In the genomic region with DNA sequence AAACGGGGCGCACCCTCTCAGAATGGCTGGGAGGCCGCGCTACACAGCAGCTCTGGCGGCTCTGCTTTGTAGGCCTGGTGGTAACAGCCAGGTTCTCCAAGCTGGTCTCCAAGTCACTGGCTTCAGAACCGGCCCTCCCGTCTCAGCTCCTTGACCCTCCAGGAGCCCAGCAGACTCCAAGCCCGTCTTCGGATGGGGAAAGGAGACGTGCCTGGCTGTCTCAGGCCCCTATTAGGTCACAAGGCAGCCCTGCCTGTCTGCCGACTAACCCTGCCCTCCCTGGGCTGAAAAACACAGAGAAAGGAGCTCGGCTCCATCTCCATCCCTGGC, we compare ENCODE assay signal across 1 cellular context.
TF ChIP-seq lines count a peak whose summit lies in the region.

No MANE protein-coding gene starts in this region.

TF ChIP-seq in SK-N-SH, 30 proteins besides CTCF, POLR2A, EP300 and RAD21 (continued from another document):
- TF ChIP-seq, protein P1, sequence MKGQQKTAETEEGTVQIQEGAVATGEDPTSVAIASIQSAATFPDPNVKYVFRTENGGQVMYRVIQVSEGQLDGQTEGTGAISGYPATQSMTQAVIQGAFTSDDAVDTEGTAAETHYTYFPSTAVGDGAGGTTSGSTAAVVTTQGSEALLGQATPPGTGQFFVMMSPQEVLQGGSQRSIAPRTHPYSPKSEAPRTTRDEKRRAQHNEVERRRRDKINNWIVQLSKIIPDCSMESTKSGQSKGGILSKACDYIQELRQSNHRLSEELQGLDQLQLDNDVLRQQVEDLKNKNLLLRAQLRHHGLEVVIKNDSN (IDR thresholded peaks at IDR 0.05; ENCODE audit: borderline replicate concordance, low read depth) = no peak
- TF ChIP-seq ELF1 (IDR thresholded peaks at IDR 0.05) = no peak
- TF ChIP-seq, protein P2, sequence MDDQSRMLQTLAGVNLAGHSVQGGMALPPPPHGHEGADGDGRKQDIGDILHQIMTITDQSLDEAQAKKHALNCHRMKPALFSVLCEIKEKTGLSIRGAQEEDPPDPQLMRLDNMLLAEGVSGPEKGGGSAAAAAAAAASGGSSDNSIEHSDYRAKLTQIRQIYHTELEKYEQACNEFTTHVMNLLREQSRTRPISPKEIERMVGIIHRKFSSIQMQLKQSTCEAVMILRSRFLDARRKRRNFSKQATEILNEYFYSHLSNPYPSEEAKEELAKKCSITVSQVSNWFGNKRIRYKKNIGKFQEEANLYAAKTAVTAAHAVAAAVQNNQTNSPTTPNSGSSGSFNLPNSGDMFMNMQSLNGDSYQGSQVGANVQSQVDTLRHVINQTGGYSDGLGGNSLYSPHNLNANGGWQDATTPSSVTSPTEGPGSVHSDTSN (IDR thresholded peaks at IDR 0.05) = no peak
- TF ChIP-seq FOXM1 (IDR thresholded peaks at IDR 0.05; ENCODE audit: low read depth) = no peak
- TF ChIP-seq, protein P3, sequence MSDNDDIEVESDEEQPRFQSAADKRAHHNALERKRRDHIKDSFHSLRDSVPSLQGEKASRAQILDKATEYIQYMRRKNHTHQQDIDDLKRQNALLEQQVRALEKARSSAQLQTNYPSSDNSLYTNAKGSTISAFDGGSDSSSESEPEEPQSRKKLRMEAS (IDR thresholded peaks at IDR 0.05; ENCODE audit: low read depth) = no peak
- TF ChIP-seq EZH2phosphoT487 (IDR thresholded peaks at IDR 0.05; ENCODE audit: borderline replicate concordance, low read depth) = no peak
- TF ChIP-seq JUND (IDR thresholded peaks at IDR 0.05) = no peak
